In genomic region chr9:121359358-121360294, GRCh38 we compare ENCODE assay signal across 9 cellular contexts. TPM values are rescaled to one million over a fixed set of nuclear protein-coding genes. Genes with fewer than 3 reads are reported as not detected.
DNase-seq lines count a peak whose midpoint lies in the region; ATAC-seq and TF ChIP-seq lines count a peak whose summit lies in the region.
"Had no signal": no experiment of that assay in that cellular context is flagged by ENCODE, and none has a peak within 500 bp of the region (broad histone marks: within the 10 kb centered on the region; RNA-seq: fewer than 3 reads in every experiment).

No MANE protein-coding gene starts in this region.

- no peak overlapping the region for H3K4me3 ChIP-seq in breast epithelium

- TF ChIP-seq CTCF in CD14-positive monocyte (IDR thresholded peaks at IDR 0.05) (no peak), breast epithelium (IDR thresholded peaks at IDR 0.05) (no peak), natural killer cell (IDR thresholded peaks at IDR 0.05) (no peak)

- no peaks in the 10 kb centered on the region for H3K9me3 ChIP-seq in breast epithelium

- peaks cover 8 to 16% of the 10 kb centered on the region in 2 donors for H3K36me3 Mint-ChIP-seq in CD14-positive monocyte
- no peaks in the 10 kb centered on the region for H3K36me3 Mint-ChIP-seq in natural killer cell

- H3K27me3 Mint-ChIP-seq in CD14-positive monocyte (ENCODE audit: low read depth in 3 of 3): no peaks in the 10 kb centered on the region
- H3K27me3 Mint-ChIP-seq in natural killer cell (ENCODE audit: low read depth in 2 of 2): no peaks in the 10 kb centered on the region

- intact Hi-C loops in CD14-positive monocyte (cut with micrococcal nuclease): no loop called here
- intact Hi-C loops in breast epithelium (cut with DNase I; ENCODE audit: low total_unique reads): no loop called here
- intact Hi-C loops in natural killer cell (cut with micrococcal nuclease): loop anchor here (1.0 to 5.0 kb wide), 2 partner anchors 9 to 432 kb away; partner anchors contain the start of gene TRAF1

- peaks cover 49% of the 10 kb centered on the region for H3K4me1 Mint-ChIP-seq in CD14-positive monocyte
- H3K4me1 Mint-ChIP-seq in natural killer cell: peaks cover 83 to 87% of the 10 kb centered on the region in 2 donors

- H3K27ac ChIP-seq in breast epithelium: peak overlapping the region; percentile 66 to 73

- H3K27ac Mint-ChIP-seq in CD14-positive monocyte (peak overlapping the region in 6 of 7 donors; percentile 30 to 92 (median 84)), natural killer cell (peak overlapping the region; percentile 93 to 94)

- peaks cover 4 to 22% of the 10 kb centered on the region in 2 donors for H3K4me1 ChIP-seq in breast epithelium

- H3K4me3 Mint-ChIP-seq in CD14-positive monocyte: no peak overlapping the region
- peak overlapping the region; percentile 85 for H3K4me3 Mint-ChIP-seq in natural killer cell

- no peak for TF ChIP-seq POLR2A in breast epithelium (IDR thresholded peaks at IDR 0.05)

- H3K9me3 Mint-ChIP-seq in CD14-positive monocyte: peaks cover 0 to 1% (median 0%) of the 10 kb centered on the region in 7 donors
- H3K9me3 Mint-ChIP-seq in natural killer cell: no peaks in the 10 kb centered on the region

- DNase-seq in CD14-positive monocyte (ENCODE audit: low spot score) (no peak), HT1080 (ENCODE audit: low read depth) (peak; percentile 60), breast epithelium (ENCODE audit: low spot score in 2 of 2) (no peak), natural killer cell (no peak), GM19238 (ENCODE audit: insufficient read length, low spot score) (no peak), midbrain (lab: John Stamatoyannopoulos, UW) (no peak), SHP77 (lab: John Stamatoyannopoulos, UW) (no peak)
- DNase-seq: caudate nucleus had no signal

- ATAC-seq in natural killer cell (peak in 1 of 3 donors; percentile 4), HG03342 (IDR thresholded peaks at IDR 0.05; ENCODE audit: unreplicated experiment) (no peak)

- H3K36me3 ChIP-seq in breast epithelium: no peaks in the 10 kb centered on the region

- H3K27me3 ChIP-seq in breast epithelium: no peaks in the 10 kb centered on the region

RNA-seq across cellular contexts. Expression of gene STOM, which starts 10.4 kb away (rescaled TPM):
- 10 to 100 TPM; 63.8 to 66.9 TPM for polyA plus RNA-seq in CD14-positive monocyte
- total RNA-seq in HT1080 (2014; rRNA removed; shearing (Covaris generic)): 3.9 and 5.4 TPM in 2 replicates
- 11.5 and 12.5 TPM in 2 replicates for polyA plus RNA-seq in HT1080 (2015; cell fraction: cytosol; rRNA removed)
- 6.0 and 7.7 TPM in 2 replicates for polyA plus RNA-seq in HT1080 (2015; cell fraction: nucleus; rRNA removed)
- total RNA-seq in breast epithelium (100 to 1,000 TPM; 263 to 444 (median 334) TPM), natural killer cell (100 to 1,000 TPM; 185 to 241 (median 189) TPM)

Comparison
In these comparisons a context has a peak if more than half of its experiments do, and no peak if none do; other contexts are left out.
1. RNA of gene STOM, which starts 10.4 kb away (total RNA-seq): 263 to 444 TPM in breast epithelium and 185 to 241 TPM in natural killer cell; 3.9 to 5.4 TPM in HT1080; every median in the first group is over 10 times any median in the second.